Comparison of ENCODE assay signal across 1 cellular context in genomic region chr9:128192601-128193371, GRCh38.
TF ChIP-seq lines count a peak whose summit lies in the region.

No MANE protein-coding gene starts in this region.

TF ChIP-seq in K562, 482 proteins besides CTCF, POLR2A, EP300 and RAD21 (continued from another document and continues in another):
- TF ChIP-seq ARID3A (IDR thresholded peaks at IDR 0.05; ENCODE audit: borderline replicate concordance, low read depth, low read length) (peak; percentile 16; the same call in 1 of the 2 replicates), NFE2 (IDR thresholded peaks at IDR 0.05; ENCODE audit: low read depth) (no peak), TCF7 (IDR thresholded peaks at IDR 0.05; ENCODE audit: borderline replicate concordance) (no peak), SP1 (CRISPR knock-in tag; IDR thresholded peaks at IDR 0.05) (no peak), ZNF668 (CRISPR knock-in tag; IDR thresholded peaks at IDR 0.05) (no peak), ZNF583 (CRISPR knock-in tag; IDR thresholded peaks at IDR 0.05) (peak; percentile 66), RBM34 (IDR thresholded peaks at IDR 0.05; ENCODE audit: borderline replicate concordance, insufficient read depth, low read length) (no peak), GTF2A2 (tag; IDR thresholded peaks at IDR 0.05) (no peak), IRF2 (CRISPR knock-in tag; IDR thresholded peaks at IDR 0.05) (no peak), RCOR1 (IDR thresholded peaks at IDR 0.05; ENCODE audit: borderline replicate concordance in 1 of 2, low read depth in 2 of 2, low read length in 2 of 2) (peak; percentile 97 to 100), ZBTB9 (CRISPR knock-in tag; IDR thresholded peaks at IDR 0.05) (peak; percentile 92), NCOA6 (IDR thresholded peaks at IDR 0.05) (no peak), NFXL1 (CRISPR knock-in tag; IDR thresholded peaks at IDR 0.05) (peak; percentile 76; the same call in 1 of the 2 replicates), SMARCA5 (IDR thresholded peaks at IDR 0.05) (no peak), ZKSCAN8 (CRISPR knock-in tag; IDR thresholded peaks at IDR 0.05) (no peak), MCM5 (IDR thresholded peaks at IDR 0.05; ENCODE audit: low read depth) (no peak), MTA1 (IDR thresholded peaks at IDR 0.05; ENCODE audit: borderline replicate concordance) (no peak), KDM2B (CRISPR knock-in tag; IDR thresholded peaks at IDR 0.05) (peak; percentile 95), ZNF146 (CRISPR knock-in tag; IDR thresholded peaks at IDR 0.05; ENCODE audit: unreplicated experiment) (no peak), MYNN (IDR thresholded peaks at IDR 0.05) (no peak), MYNN (CRISPR knock-in tag; IDR thresholded peaks at IDR 0.05) (no peak), ZNF717 (CRISPR knock-in tag; IDR thresholded peaks at IDR 0.05) (no peak), NELFE (IDR thresholded peaks at IDR 0.05; ENCODE audit: insufficient read depth, insufficient read length) (no peak), ATF1 (CRISPR knock-in tag; IDR thresholded peaks at IDR 0.05) (no peak), ATF1 (tag; IDR thresholded peaks at IDR 0.05) (peak; percentile 91), RFX7 (CRISPR knock-in tag; IDR thresholded peaks at IDR 0.05) (no peak), BHLHE40 (IDR thresholded peaks at IDR 0.05; ENCODE audit: low read length) (peak; percentile 93), CHD1 (IDR thresholded peaks at IDR 0.05; ENCODE audit: low read length) (no peak), CEBPG (CRISPR knock-in tag; IDR thresholded peaks at IDR 0.05) (no peak), CEBPG (tag; conservative IDR thresholded peaks at IDR 0.05 in 1 of 2, IDR thresholded peaks at IDR 0.05 in 1 of 2) (no peak), ZNF253 (CRISPR knock-in tag; conservative IDR thresholded peaks at IDR 0.05) (no peak), ZNF212 (CRISPR knock-in tag; IDR thresholded peaks at IDR 0.05) (0 out of 2 replicates have a peak, but pooled peaks have one; percentile 69), HIVEP1 (CRISPR knock-in tag; IDR thresholded peaks at IDR 0.05) (0 out of 2 replicates have a peak, but pooled peaks have one; percentile 66), CSDE1 (IDR thresholded peaks at IDR 0.05) (no peak), ZBTB8A (IDR thresholded peaks at IDR 0.05; ENCODE audit: partially characterized antibody) (no peak), EP400 (IDR thresholded peaks at IDR 0.05) (no peak), SIN3B (IDR thresholded peaks at IDR 0.05; ENCODE audit: low read depth) (no peak), MTF1 (CRISPR knock-in tag; IDR thresholded peaks at IDR 0.05; ENCODE audit: borderline replicate concordance) (peak; percentile 81), ZNF280B (CRISPR knock-in tag; IDR thresholded peaks at IDR 0.05) (no peak), BRF2 (IDR thresholded peaks at IDR 0.05; ENCODE audit: borderline replicate concordance, insufficient read depth, insufficient read length) (no peak), NCOA4 (IDR thresholded peaks at IDR 0.05; ENCODE audit: partially characterized antibody) (no peak), SNRNP70 (optimal IDR thresholded peaks at IDR 0.05; ENCODE audit: low read depth, low read length) (no peak), SOX6 (IDR thresholded peaks at IDR 0.05) (no peak), PRPF4 (IDR thresholded peaks at IDR 0.05; ENCODE audit: insufficient read depth, low read depth, low read length, poor library complexity, severe bottlenecking) (no peak), YBX1 (IDR thresholded peaks at IDR 0.05) (no peak), DNMT1 (IDR thresholded peaks at IDR 0.05) (no peak), ZNF764 (CRISPR knock-in tag; IDR thresholded peaks at IDR 0.05; ENCODE audit: low read depth) (0 out of 2 replicates have a peak, but pooled peaks have one; percentile 31), PHB2 (IDR thresholded peaks at IDR 0.05; ENCODE audit: low read depth) (no peak), TAF1 (IDR thresholded peaks at IDR 0.05; ENCODE audit: control insufficient read depth, extremely low read depth, insufficient read depth, low read length, severe bottlenecking) (peak; percentile 11), ZNF778 (CRISPR knock-in tag; IDR thresholded peaks at IDR 0.05) (no peak), ZNF707 (CRISPR knock-in tag; conservative IDR thresholded peaks at IDR 0.05) (0 out of 2 replicates have a peak, but pooled peaks have one; percentile 42), ZNF766 (CRISPR knock-in tag; conservative IDR thresholded peaks at IDR 0.05) (no peak), MEF2A (IDR thresholded peaks at IDR 0.05; ENCODE audit: control insufficient read depth, low read depth, low read length) (no peak), PHB (CRISPR knock-in tag; IDR thresholded peaks at IDR 0.05) (no peak; the same call in 1 of the 2 replicates), NFATC3 (IDR thresholded peaks at IDR 0.05) (no peak), MAFF (IDR thresholded peaks at IDR 0.05; ENCODE audit: low read length) (peak; percentile 11; the same call in 1 of the 2 replicates), POLR2B (IDR thresholded peaks at IDR 0.05; ENCODE audit: low read depth, partially characterized antibody) (no peak), SMARCB1 (IDR thresholded peaks at IDR 0.05; ENCODE audit: insufficient read length, low read depth) (no peak)
- TF ChIP-seq, protein P1, sequence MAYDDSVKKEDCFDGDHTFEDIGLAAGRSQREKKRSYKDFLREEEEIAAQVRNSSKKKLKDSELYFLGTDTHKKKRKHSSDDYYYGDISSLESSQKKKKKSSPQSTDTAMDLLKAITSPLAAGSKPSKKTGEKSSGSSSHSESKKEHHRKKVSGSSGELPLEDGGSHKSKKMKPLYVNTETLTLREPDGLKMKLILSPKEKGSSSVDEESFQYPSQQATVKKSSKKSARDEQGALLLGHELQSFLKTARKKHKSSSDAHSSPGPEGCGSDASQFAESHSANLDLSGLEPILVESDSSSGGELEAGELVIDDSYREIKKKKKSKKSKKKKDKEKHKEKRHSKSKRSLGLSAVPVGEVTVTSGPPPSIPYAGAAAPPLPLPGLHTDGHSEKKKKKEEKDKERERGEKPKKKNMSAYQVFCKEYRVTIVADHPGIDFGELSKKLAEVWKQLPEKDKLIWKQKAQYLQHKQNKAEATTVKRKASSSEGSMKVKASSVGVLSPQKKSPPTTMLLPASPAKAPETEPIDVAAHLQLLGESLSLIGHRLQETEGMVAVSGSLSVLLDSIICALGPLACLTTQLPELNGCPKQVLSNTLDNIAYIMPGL (CRISPR knock-in tag; IDR thresholded peaks at IDR 0.05): peak; percentile 76
- TF ChIP-seq, protein P2, sequence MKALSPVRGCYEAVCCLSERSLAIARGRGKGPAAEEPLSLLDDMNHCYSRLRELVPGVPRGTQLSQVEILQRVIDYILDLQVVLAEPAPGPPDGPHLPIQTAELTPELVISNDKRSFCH (CRISPR knock-in tag; IDR thresholded peaks at IDR 0.05): no peak
- TF ChIP-seq, protein P2 (tag; IDR thresholded peaks at IDR 0.05): peak; percentile 73; the same call in 1 of the 2 replicates
- TF ChIP-seq, protein P3, sequence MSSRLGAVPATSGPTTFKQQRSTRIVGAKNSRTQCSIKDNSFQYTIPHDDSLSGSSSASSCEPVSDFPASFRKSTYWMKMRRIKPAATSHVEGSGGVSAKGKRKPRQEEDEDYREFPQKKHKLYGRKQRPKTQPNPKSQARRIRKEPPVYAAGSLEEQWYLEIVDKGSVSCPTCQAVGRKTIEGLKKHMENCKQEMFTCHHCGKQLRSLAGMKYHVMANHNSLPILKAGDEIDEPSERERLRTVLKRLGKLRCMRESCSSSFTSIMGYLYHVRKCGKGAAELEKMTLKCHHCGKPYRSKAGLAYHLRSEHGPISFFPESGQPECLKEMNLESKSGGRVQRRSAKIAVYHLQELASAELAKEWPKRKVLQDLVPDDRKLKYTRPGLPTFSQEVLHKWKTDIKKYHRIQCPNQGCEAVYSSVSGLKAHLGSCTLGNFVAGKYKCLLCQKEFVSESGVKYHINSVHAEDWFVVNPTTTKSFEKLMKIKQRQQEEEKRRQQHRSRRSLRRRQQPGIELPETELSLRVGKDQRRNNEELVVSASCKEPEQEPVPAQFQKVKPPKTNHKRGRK (tag; IDR thresholded peaks at IDR 0.05): no peak
- TF ChIP-seq, protein P4, sequence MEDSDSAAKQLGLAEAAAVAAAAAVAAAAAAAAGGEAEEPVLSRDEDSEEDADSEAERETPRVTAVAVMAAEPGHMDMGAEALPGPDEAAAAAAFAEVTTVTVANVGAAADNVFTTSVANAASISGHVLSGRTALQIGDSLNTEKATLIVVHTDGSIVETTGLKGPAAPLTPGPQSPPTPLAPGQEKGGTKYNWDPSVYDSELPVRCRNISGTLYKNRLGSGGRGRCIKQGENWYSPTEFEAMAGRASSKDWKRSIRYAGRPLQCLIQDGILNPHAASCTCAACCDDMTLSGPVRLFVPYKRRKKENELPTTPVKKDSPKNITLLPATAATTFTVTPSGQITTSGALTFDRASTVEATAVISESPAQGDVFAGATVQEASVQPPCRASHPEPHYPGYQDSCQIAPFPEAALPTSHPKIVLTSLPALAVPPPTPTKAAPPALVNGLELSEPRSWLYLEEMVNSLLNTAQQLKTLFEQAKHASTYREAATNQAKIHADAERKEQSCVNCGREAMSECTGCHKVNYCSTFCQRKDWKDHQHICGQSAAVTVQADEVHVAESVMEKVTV (CRISPR knock-in tag; IDR thresholded peaks at IDR 0.05): no peak
- TF ChIP-seq, protein P5, sequence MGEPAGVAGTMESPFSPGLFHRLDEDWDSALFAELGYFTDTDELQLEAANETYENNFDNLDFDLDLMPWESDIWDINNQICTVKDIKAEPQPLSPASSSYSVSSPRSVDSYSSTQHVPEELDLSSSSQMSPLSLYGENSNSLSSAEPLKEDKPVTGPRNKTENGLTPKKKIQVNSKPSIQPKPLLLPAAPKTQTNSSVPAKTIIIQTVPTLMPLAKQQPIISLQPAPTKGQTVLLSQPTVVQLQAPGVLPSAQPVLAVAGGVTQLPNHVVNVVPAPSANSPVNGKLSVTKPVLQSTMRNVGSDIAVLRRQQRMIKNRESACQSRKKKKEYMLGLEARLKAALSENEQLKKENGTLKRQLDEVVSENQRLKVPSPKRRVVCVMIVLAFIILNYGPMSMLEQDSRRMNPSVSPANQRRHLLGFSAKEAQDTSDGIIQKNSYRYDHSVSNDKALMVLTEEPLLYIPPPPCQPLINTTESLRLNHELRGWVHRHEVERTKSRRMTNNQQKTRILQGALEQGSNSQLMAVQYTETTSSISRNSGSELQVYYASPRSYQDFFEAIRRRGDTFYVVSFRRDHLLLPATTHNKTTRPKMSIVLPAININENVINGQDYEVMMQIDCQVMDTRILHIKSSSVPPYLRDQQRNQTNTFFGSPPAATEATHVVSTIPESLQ (CRISPR knock-in tag; IDR thresholded peaks at IDR 0.05): no peak
